26 cellular contexts compared by ENCODE assay signal in the genomic region with DNA sequence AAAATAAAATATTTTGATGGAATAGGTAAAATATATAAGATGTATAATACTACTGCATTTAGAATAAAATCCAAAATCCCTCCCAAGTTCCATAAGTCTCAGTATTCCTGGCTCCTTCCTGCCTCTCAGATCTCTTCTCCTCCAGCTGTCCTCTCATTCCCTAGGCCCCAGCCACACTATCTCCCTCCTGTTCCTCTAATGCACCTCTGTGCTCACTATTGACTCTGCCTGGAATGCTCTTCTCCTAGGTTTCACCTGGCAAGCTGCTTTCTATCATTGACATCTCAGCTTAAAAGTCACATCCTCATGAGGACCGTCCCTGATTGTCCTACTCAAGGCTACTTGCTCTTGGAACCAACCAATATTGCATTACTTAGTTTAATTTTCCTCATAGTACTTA. TPM values are rescaled to one million over a fixed set of nuclear protein-coding genes. Genes with fewer than 3 reads are reported as not detected.
DNase-seq lines count a peak whose midpoint lies in the region; ATAC-seq, FAIRE-seq and TF ChIP-seq lines count a peak whose summit lies in the region.
"Had no signal": no experiment of that assay in that cellular context is flagged by ENCODE, and none has a peak within 500 bp of the region (broad histone marks: within the 10 kb centered on the region; RNA-seq: fewer than 3 reads in every experiment).

No MANE protein-coding gene starts in this region.

- H3K36me3 Mint-ChIP-seq in HFFc6 (ENCODE audit: low read depth) = peaks cover 8% of the 10 kb centered on the region

- H3K4me1 ChIP-seq in RWPE2 (ENCODE audit: insufficient read depth, poor library complexity, severe bottlenecking) (peaks cover 38% of the 10 kb centered on the region), mesenchymal stem cell (ENCODE audit: control insufficient read depth, insufficient read depth, low read depth, low read length) (peaks cover 2% of the 10 kb centered on the region)
- H3K4me1 ChIP-seq: BE2C had no signal

- TF ChIP-seq CTCF in HFFc6 (IDR thresholded peaks at IDR 0.05) (no peak), RWPE2 (IDR thresholded peaks at IDR 0.05; ENCODE audit: poor library complexity, severe bottlenecking) (no peak)

- WGBS in mesenchymal stem cell = 89% methylated on average over 1 of the region's 1 CpG

- H2BK12ac ChIP-seq in mesenchymal stem cell (ENCODE audit: low read length in 2 of 2) = no peak overlapping the region

- no peaks in the 10 kb centered on the region for H3K27me3 Mint-ChIP-seq in HFFc6 (ENCODE audit: insufficient read depth)
- H3K27me3 Mint-ChIP-seq: IgD-negative memory B cell had no signal

- DNase-seq in NCI-H2171 treated with DMSO at 0.1 percent for 48 hours (lab: John Stamatoyannopoulos, UW) (peak; percentile 19), NCI-H2171 (lab: John Stamatoyannopoulos, UW) (no peak), HFFc6 (no peak), RWPE2 (ENCODE audit: low spot score) (no peak), mesenchymal stem cell (no peak), GM19239 (ENCODE audit: insufficient read length, low spot score) (no peak), SHP77 treated with DMSO at 0.1 percent for 48 hours (lab: John Stamatoyannopoulos, UW) (no peak), posterior vena cava (ENCODE audit: low spot score) (no peak)
- DNase-seq: 8988T, ACHN, BE2C, Calu3, GOT3, HCEC 1CT, NCI-H1105, NCI-H1436 treated with DMSO at 0.1 percent for 48 hours, NCI-H187 treated with DMSO at 0.1 percent for 48 hours, NCI-H2227 treated with DMSO at 0.1 percent for 48 hours, NCI-H748 treated with DMSO at 0.1 percent for 48 hours, RPMI8226, SHP77, T-helper 1 cell had no signal

- no peak overlapping the region for H4K91ac ChIP-seq in mesenchymal stem cell (ENCODE audit: low read length)

- no peak overlapping the region for H3K4me3 ChIP-seq in RWPE2 (ENCODE audit: severe bottlenecking)
- H3K4me3 ChIP-seq in mesenchymal stem cell (ENCODE audit: insufficient read depth in 1 of 2, low read depth in 1 of 2, low read length in 2 of 2) = no peak overlapping the region
- H3K4me3 ChIP-seq: GM12878 had no signal

- H3K36me3 ChIP-seq in RWPE2 (ENCODE audit: low read depth) (peaks cover 3% of the 10 kb centered on the region; the same call in 1 of the 2 replicates), mesenchymal stem cell (ENCODE audit: control insufficient read depth in 1 of 2, insufficient read depth in 2 of 2, low read depth in 1 of 2, low read length in 2 of 2) (no peaks in the 10 kb centered on the region)
- H3K36me3 ChIP-seq: BE2C had no signal

- ATAC-seq in RWPE2 (ENCODE audit: low read depth) = no peak
- ATAC-seq: GM12878 had no signal

- H2BK15ac ChIP-seq in mesenchymal stem cell (ENCODE audit: low read depth, poor library complexity, severe bottlenecking) = no peak overlapping the region

- H3K27me3 ChIP-seq in RWPE2 (ENCODE audit: insufficient read depth, poor library complexity, severe bottlenecking) (no peaks in the 10 kb centered on the region), mesenchymal stem cell (ENCODE audit: control insufficient read depth in 1 of 2, insufficient read depth in 1 of 2, low read length in 2 of 2) (no peaks in the 10 kb centered on the region)
- H3K27me3 ChIP-seq: BE2C had no signal

- no peak overlapping the region for H2AK5ac ChIP-seq in mesenchymal stem cell (ENCODE audit: low read length, severe bottlenecking)

- H2BK120ac ChIP-seq in mesenchymal stem cell (ENCODE audit: low read depth, low read length) = no peak overlapping the region

- H3K14ac ChIP-seq in mesenchymal stem cell (ENCODE audit: low read length in 2 of 2) = no peak overlapping the region

- H3K9me3 ChIP-seq in RWPE2 (ENCODE audit: severe bottlenecking) (no peaks in the 10 kb centered on the region), mesenchymal stem cell (ENCODE audit: control insufficient read depth, low read length) (no peaks in the 10 kb centered on the region)
- H3K9me3 ChIP-seq: BE2C had no signal

- no peak overlapping the region for H3K4me2 ChIP-seq in mesenchymal stem cell (ENCODE audit: low read length, poor library complexity, severe bottlenecking)

- H3K9ac ChIP-seq in mesenchymal stem cell (ENCODE audit: low read length) = no peak overlapping the region

- no peak overlapping the region for H3K4ac ChIP-seq in mesenchymal stem cell (ENCODE audit: low read depth in 1 of 2, low read length in 2 of 2)

- FAIRE-seq in GM19239 (lab: Jason Lieb, UNC) = no peak
- FAIRE-seq: G401.6, GM12878 had no signal

- H2AFZ ChIP-seq in mesenchymal stem cell (ENCODE audit: low read depth, low read length) = no peak overlapping the region

- peak overlapping the region in 1 of 2 experiments; percentile 37 for H3K18ac ChIP-seq in mesenchymal stem cell (ENCODE audit: low read depth in 1 of 2, low read length in 2 of 2)

- peaks cover 16% of the 10 kb centered on the region for H3K4me1 Mint-ChIP-seq in HFFc6 (ENCODE audit: low read depth)
- H3K4me1 Mint-ChIP-seq: CD14-positive monocyte had no signal

- H2BK5ac ChIP-seq in mesenchymal stem cell (ENCODE audit: low read depth, low read length, poor library complexity, severe bottlenecking) = no peak overlapping the region

- peaks cover 13% of the 10 kb centered on the region for H3K79me1 ChIP-seq in mesenchymal stem cell (replicated peaks; ENCODE audit: low read length, poor library complexity, severe bottlenecking)

- H3K23ac ChIP-seq in mesenchymal stem cell (ENCODE audit: low read length in 2 of 2) = no peak overlapping the region

- H4K8ac ChIP-seq in mesenchymal stem cell (ENCODE audit: low read length) = peak overlapping the region; percentile 12

- H3K9me3 Mint-ChIP-seq in HFFc6 = peaks cover 6% of the 10 kb centered on the region; the same call in 1 of the 2 replicates

- H3K27ac Mint-ChIP-seq in HFFc6 = peak overlapping the region; percentile 6; the same call in 1 of the 2 replicates
- H3K27ac Mint-ChIP-seq: CD14-positive monocyte, IgD-negative memory B cell had no signal

- H3K27ac ChIP-seq in RWPE2 (ENCODE audit: poor library complexity, severe bottlenecking) = peak overlapping the region; percentile 10
- no peak overlapping the region for H3K27ac ChIP-seq in mesenchymal stem cell (ENCODE audit: low read length, poor library complexity, severe bottlenecking)

- intact Hi-C loops in posterior vena cava (cut with DNase I) = no loop called here

- H3K4me3 Mint-ChIP-seq in HFFc6 = no peak overlapping the region
- H3K4me3 Mint-ChIP-seq: CD14-positive monocyte, IgD-negative memory B cell had no signal

RNA-seq across cellular contexts. Expression of gene NME7, which starts 7.2 kb away (rescaled TPM):
- 10 to 100 TPM; 16.0 to 22.2 (median 18.7) TPM for total RNA-seq in HFFc6 (2021; fragmentation: NEBNext Ultra II Directional; extraction: Animal tissue kit (Norgen Biotek cat#: 25700))
- 65.9 TPM for polyA plus RNA-seq in mesenchymal stem cell (2013, experiment 1 of 2)
- polyA plus RNA-seq in mesenchymal stem cell (2013, experiment 2 of 2) = 65.5 TPM
- 10 to 100 TPM; 13.6 to 14.2 TPM for total RNA-seq in posterior vena cava

RNA-seq across cellular contexts. Expression of gene BLZF1, which starts 7.6 kb away (rescaled TPM):
- 10 to 100 TPM; 33.2 to 37.3 (median 35.9) TPM for total RNA-seq in HFFc6 (2021; fragmentation: NEBNext Ultra II Directional; extraction: Animal tissue kit (Norgen Biotek cat#: 25700))
- polyA plus RNA-seq in mesenchymal stem cell (2013, experiment 1 of 2) = 19.7 TPM
- 19.7 TPM for polyA plus RNA-seq in mesenchymal stem cell (2013, experiment 2 of 2)
- 10 to 100 TPM; 27.5 to 28.5 TPM for total RNA-seq in posterior vena cava
